Comparison of ENCODE assay signal across 1 cellular context in genomic region chr14:64123241-64123956, GRCh38.
TF ChIP-seq lines count a peak whose summit lies in the region.

No MANE protein-coding gene starts in this region.

TF ChIP-seq in K562, 482 proteins besides CTCF, POLR2A, EP300 and RAD21 (continued from another document):
- TF ChIP-seq CSDE1 (IDR thresholded peaks at IDR 0.05) (no peak), HDAC1 (IDR thresholded peaks at IDR 0.05) (no peak)
